ENCODE assay signal across 36 cellular contexts in genomic region chr11:79422866-79423265, GRCh38. TPM values are rescaled to one million over a fixed set of nuclear protein-coding genes. Genes with fewer than 3 reads are reported as not detected.
"Had no signal": no experiment of that assay in that cellular context is flagged by ENCODE, and none has a peak within 500 bp of the region (broad histone marks: within the 10 kb centered on the region; RNA-seq: fewer than 3 reads in every experiment).

No MANE protein-coding gene starts in this region.

- H3K36me3 Mint-ChIP-seq: activated naive CD8-positive, alpha-beta T cell treated with anti-CD3 and anti-CD28 coated beads for 36 hours had no signal

- H3K4me1 ChIP-seq: SJCRH30 had no signal

- H3K27me3 ChIP-seq: cardiac muscle cell, MG63, SJCRH30 had no signal

- H3K36me3 ChIP-seq: cardiac muscle cell, MG63, SJCRH30 had no signal

- H3K27ac ChIP-seq: cardiac muscle cell, PC-9, SJCRH30, SK-N-MC had no signal

- H3K27me3 Mint-ChIP-seq: activated CD4-positive, alpha-beta T cell treated with anti-CD3 and anti-CD28 coated beads, Interleukin-2, amount 10 ng/mL, durations not matched to agents 24 days and 14 days; activated CD8-positive, alpha-beta T cell treated with anti-CD3 and anti-CD28 coated beads for 36 hours; central memory CD8-positive, alpha-beta T cell had no signal

- H3K4me3 ChIP-seq: cardiac muscle cell, MG63, PC-9, SJCRH30, SK-N-MC had no signal

- H3K9me3 Mint-ChIP-seq: activated CD4-positive, alpha-beta T cell treated with anti-CD3 and anti-CD28 coated beads, Interleukin-2, amount 10 ng/mL, durations not matched to agents 24 days and 14 days; activated CD8-positive, alpha-beta T cell treated with anti-CD3 and anti-CD28 coated beads for 36 hours; activated naive CD8-positive, alpha-beta T cell treated with anti-CD3 and anti-CD28 coated beads for 36 hours; activated T-helper 17 cell treated with anti-CD3 and anti-CD28 coated beads, Interleukin-2, amount 50 U/mL, for 72 hours had no signal

- H3K9me3 ChIP-seq: MG63, SJCRH30 had no signal

- H3K4me1 Mint-ChIP-seq: activated CD4-positive, alpha-beta T cell treated with anti-CD3 and anti-CD28 coated beads, Interleukin-2, amount 10 ng/mL, durations not matched to agents 24 days and 14 days; activated naive CD8-positive, alpha-beta T cell treated with anti-CD3 and anti-CD28 coated beads for 36 hours; activated T-helper 17 cell treated with anti-CD3 and anti-CD28 coated beads, Interleukin-2, amount 50 U/mL, for 72 hours; central memory CD8-positive, alpha-beta T cell had no signal

- H3K27ac Mint-ChIP-seq: activated CD4-positive, alpha-beta T cell treated with anti-CD3 and anti-CD28 coated beads, Interleukin-2, amount 10 ng/mL, durations not matched to agents 24 days and 14 days; activated CD8-positive, alpha-beta T cell treated with anti-CD3 and anti-CD28 coated beads for 36 hours; activated naive CD8-positive, alpha-beta T cell treated with anti-CD3 and anti-CD28 coated beads for 36 hours; activated T-cell treated with anti-CD3 and anti-CD28 coated beads, Interleukin-2, amount 50 U/mL, for 72 hours; activated T-helper 17 cell treated with anti-CD3 and anti-CD28 coated beads, Interleukin-2, amount 50 U/mL, for 72 hours had no signal

- DNase-seq: activated CD4-positive, alpha-beta T cell treated with anti-CD3 and anti-CD28 coated beads, Interleukin-2, amount 10 ng/mL, durations not matched to agents 24 days and 14 days; activated CD4-positive, alpha-beta T cell treated with anti-CD3 and anti-CD28 coated beads, Interleukin-2, amount 50 U/mL, for 4 hours; activated CD8-positive, alpha-beta T cell treated with anti-CD3 and anti-CD28 coated beads for 36 hours; activated effector memory CD4-positive, alpha-beta T cell treated with anti-CD3 and anti-CD28 coated beads, Interleukin-2, amount 50 U/mL, for 16 hours; activated naive CD4-positive, alpha-beta T cell; activated naive CD4-positive, alpha-beta T cell treated with anti-CD3 and anti-CD28 coated beads, Interleukin-2, amount 50 U/mL, for 16 hours; activated naive CD8-positive, alpha-beta T cell treated with anti-CD3 and anti-CD28 coated beads for 36 hours; activated T-cell treated with anti-CD3 and anti-CD28 coated beads, Interleukin-2, amount 50 U/mL, for 1 hour; activated T-cell treated with anti-CD3 and anti-CD28 coated beads, Interleukin-2, amount 50 U/mL, for 72 hours; amniotic stem cell; aorta; Kasumi-1; KG1; MG63; NCI-H1048; NCI-H1436 treated with DMSO at 0.1 percent for 48 hours; NCI-H187; NCI-H2029 treated with DMSO at 0.1 percent for 48 hours; NCI-H2107; NCI-H2171; NCI-H510A; NCI-H526; NCI-H748 treated with DMSO at 0.1 percent for 48 hours; NK-92 treated with Interleukin-12 subunit alpha and Interleukin-12 subunit beta, amount 100 ng/mL, for 24 hours; PC-9; Right ventricle myocardium superior; SJCRH30; T1000 had no signal

- H3K4me2 ChIP-seq: PC-9 had no signal

- H3K4me3 Mint-ChIP-seq: activated CD4-positive, alpha-beta T cell treated with anti-CD3 and anti-CD28 coated beads, Interleukin-2, amount 10 ng/mL, durations not matched to agents 24 days and 14 days; activated CD8-positive, alpha-beta T cell treated with anti-CD3 and anti-CD28 coated beads for 36 hours; activated naive CD8-positive, alpha-beta T cell treated with anti-CD3 and anti-CD28 coated beads for 36 hours; activated T-cell treated with anti-CD3 and anti-CD28 coated beads, Interleukin-2, amount 50 U/mL, for 72 hours; activated T-helper 17 cell treated with anti-CD3 and anti-CD28 coated beads, Interleukin-2, amount 50 U/mL, for 72 hours; central memory CD8-positive, alpha-beta T cell had no signal

RNA-seq across cellular contexts. Expression of gene TENM4, which starts 18.0 kb away (rescaled TPM):
- total RNA-seq: activated CD4-positive, alpha-beta T cell treated with anti-CD3 and anti-CD28 coated beads, Interleukin-2, amount 10 ng/mL, durations not matched to agents 24 days and 14 days; activated CD8-positive, alpha-beta memory T cell treated with anti-CD3 and anti-CD28 coated beads for 36 hours; activated CD8-positive, alpha-beta T cell treated with anti-CD3 and anti-CD28 coated beads for 36 hours; activated naive CD8-positive, alpha-beta T cell treated with anti-CD3 and anti-CD28 coated beads for 36 hours; OCI-LY7; PC-9; T-helper 1 cell treated with Interleukin-12 subunit alpha and Interleukin-12 subunit beta and Interleukin-4 antibody, amounts not matched to agents 30 ng/mL and 1 ng/mL, for 36 hours; T-helper 2 cell treated with Interferon-gamma antibody and Interleukin-4, amounts not matched to agents 100 ng/mL and 5 ng/mL, for 36 hours had no signal
